8 cellular contexts compared by ENCODE assay signal in the genomic region with DNA sequence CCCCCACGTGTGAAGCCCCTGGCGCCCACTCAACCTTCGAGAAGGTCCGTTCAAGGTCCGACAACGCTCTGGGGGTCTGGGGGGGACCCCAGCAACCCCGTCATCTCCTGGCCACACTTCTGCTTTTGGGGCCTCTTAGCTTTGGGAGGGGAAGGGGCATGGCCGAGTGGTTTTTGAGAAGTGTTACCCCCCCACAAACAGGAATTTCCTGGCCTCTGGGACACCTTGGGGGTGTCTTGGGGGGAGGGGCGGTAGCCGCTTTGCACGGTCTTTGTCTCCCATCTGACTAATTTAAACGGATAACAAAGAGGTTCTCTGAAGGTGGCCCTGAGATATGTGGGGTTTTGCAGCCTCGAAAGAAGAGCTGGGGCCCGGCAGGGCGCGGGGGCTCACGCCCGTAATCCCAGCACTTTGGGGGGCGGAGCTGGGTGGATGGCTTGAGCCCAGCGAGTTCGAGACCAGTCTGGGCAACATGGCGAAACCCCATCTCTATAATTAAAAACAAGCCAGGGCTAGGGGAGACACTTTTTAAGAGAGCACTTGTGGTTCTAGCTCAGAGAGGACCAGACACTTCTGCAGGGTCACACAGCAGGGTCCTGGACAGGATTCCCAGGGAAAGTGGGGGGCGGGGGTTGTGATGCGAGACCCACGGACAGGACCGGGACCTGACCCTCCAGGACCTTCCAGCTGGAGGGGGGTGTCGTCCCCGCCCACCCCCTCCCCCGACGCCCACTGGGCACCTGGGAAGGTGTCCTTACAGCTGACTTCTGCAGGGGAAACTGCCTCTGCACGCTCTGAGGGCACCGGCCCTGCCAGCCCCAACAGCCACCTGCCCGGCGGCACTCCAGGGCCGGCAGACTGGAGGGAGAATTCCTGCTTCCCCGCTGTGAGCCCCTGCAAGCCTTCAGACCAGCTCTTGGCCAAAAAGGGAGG. TPM values are rescaled to one million over a fixed set of nuclear protein-coding genes. Genes with fewer than 3 reads are reported as not detected.
A peak's percentile ranks its signal among the peaks of the same experiment; 100 is the strongest.
DNase-seq lines count a peak whose midpoint lies in the region; ATAC-seq and TF ChIP-seq lines count a peak whose summit lies in the region.

No MANE protein-coding gene starts in this region.

- DNase-seq in epidermal melanocyte (ENCODE audit: insufficient read length, low spot score) (peak; percentile 24), NCI-H510A treated with DMSO at 0.1 percent for 48 hours (lab: John Stamatoyannopoulos, UW) (no peak)
- DNase-seq in naive thymus-derived CD4-positive, alpha-beta T cell = peak in 5 of 9 donors; percentile 37 to 49 (median 41)
- DNase-seq in activated CD4-positive, CD25-positive, alpha-beta regulatory T cell treated with anti-CD3 and anti-CD28 coated beads, Interleukin-2, amount 50 U/mL, for 72 hours = no peak

- POLR2A ChIA-PET in naive thymus-derived CD4-positive, alpha-beta T cell (lab: Charles Lee) = interaction anchor here (0.6 to 18.2 kb wide), 20 partner anchors 10 to 242 kb away, joined by 3 to 495 read pairs (median 6); partner anchors contain the start of genes ABCA7, ARHGAP45, CIRBP and WDR18

- H3K4me1 ChIP-seq in naive thymus-derived CD4-positive, alpha-beta T cell (ENCODE audit: control insufficient read depth in 2 of 2, insufficient read depth in 2 of 2, low read length in 2 of 2) = peaks cover 27% of the 10 kb centered on the region in 2 donors

- ATAC-seq in GM18909 (IDR thresholded peaks at IDR 0.05; ENCODE audit: poor library complexity, unreplicated experiment) (peak; percentile 3), HG03457 (IDR thresholded peaks at IDR 0.05; ENCODE audit: unreplicated experiment) (no peak)
- no peak for ATAC-seq in naive thymus-derived CD4-positive, alpha-beta T cell

- H3K27me3 Mint-ChIP-seq in T-helper 1 cell treated with Interleukin-12 subunit alpha and Interleukin-12 subunit beta and Interleukin-4 antibody, amounts not matched to agents 30 μg/mL and 1 μg/mL, for 36 hours (ENCODE audit: low read depth) = no peaks in the 10 kb centered on the region
- peaks cover 0 to 2% (median 0%) of the 10 kb centered on the region in 5 donors for H3K27me3 Mint-ChIP-seq in naive thymus-derived CD4-positive, alpha-beta T cell

- H3K9me3 ChIP-seq in naive thymus-derived CD4-positive, alpha-beta T cell (ENCODE audit: control insufficient read depth in 2 of 3, low read length in 3 of 3) = no peaks in the 10 kb centered on the region

- H3K9me3 Mint-ChIP-seq in T-helper 1 cell treated with Interleukin-12 subunit alpha and Interleukin-12 subunit beta and Interleukin-4 antibody, amounts not matched to agents 30 μg/mL and 1 μg/mL, for 36 hours = no peaks in the 10 kb centered on the region
- peaks cover 0 to 5% (median 0%) of the 10 kb centered on the region in 11 donors for H3K9me3 Mint-ChIP-seq in naive thymus-derived CD4-positive, alpha-beta T cell

- peak overlapping the region; percentile 48 for H3K27ac ChIP-seq in 22Rv1
- peak overlapping the region; percentile 85 for H3K27ac ChIP-seq in naive thymus-derived CD4-positive, alpha-beta T cell (ENCODE audit: low read depth, low read length)

- H3K4me3 ChIP-seq in naive thymus-derived CD4-positive, alpha-beta T cell (ENCODE audit: low read length) = peak overlapping the region; percentile 99

- H3K36me3 Mint-ChIP-seq in T-helper 1 cell treated with Interleukin-12 subunit alpha and Interleukin-12 subunit beta and Interleukin-4 antibody, amounts not matched to agents 30 μg/mL and 1 μg/mL, for 36 hours (ENCODE audit: low read depth) = peaks cover 20% of the 10 kb centered on the region
- peaks cover 0 to 13% (median 5%) of the 10 kb centered on the region in 5 donors for H3K36me3 Mint-ChIP-seq in naive thymus-derived CD4-positive, alpha-beta T cell

- peaks cover 20% of the 10 kb centered on the region for H3K4me1 Mint-ChIP-seq in T-helper 1 cell treated with Interleukin-12 subunit alpha and Interleukin-12 subunit beta and Interleukin-4 antibody, amounts not matched to agents 30 μg/mL and 1 μg/mL, for 36 hours (ENCODE audit: low read depth)
- peaks cover 3 to 39% (median 24%) of the 10 kb centered on the region in 7 donors for H3K4me1 Mint-ChIP-seq in naive thymus-derived CD4-positive, alpha-beta T cell

- H3K4me3 Mint-ChIP-seq in T-helper 1 cell treated with Interleukin-12 subunit alpha and Interleukin-12 subunit beta and Interleukin-4 antibody, amounts not matched to agents 30 μg/mL and 1 μg/mL, for 36 hours = peak overlapping the region; percentile 95
- H3K4me3 Mint-ChIP-seq in naive thymus-derived CD4-positive, alpha-beta T cell = peak overlapping the region; percentile 93 to 99 (median 97)

- H3K27ac Mint-ChIP-seq in T-helper 1 cell treated with Interleukin-12 subunit alpha and Interleukin-12 subunit beta and Interleukin-4 antibody, amounts not matched to agents 30 μg/mL and 1 μg/mL, for 36 hours = peak overlapping the region; percentile 87
- peak overlapping the region; percentile 88 to 98 (median 94) for H3K27ac Mint-ChIP-seq in naive thymus-derived CD4-positive, alpha-beta T cell

- intact Hi-C loops in naive thymus-derived CD4-positive, alpha-beta T cell (cut with micrococcal nuclease) = loop anchor here (5.0 to 10.0 kb wide), 2 partner anchors 40 to 378 kb away; partner anchors contain the start of genes ARHGAP45 (in 1 of the 2), DAZAP1 (in 1 of the 2) and GAMT (in 1 of the 2)

- H3K36me3 ChIP-seq in naive thymus-derived CD4-positive, alpha-beta T cell (ENCODE audit: control insufficient read depth in 2 of 3, insufficient read depth in 3 of 3, low read length in 3 of 3) = peaks cover 4 to 23% (median 9%) of the 10 kb centered on the region in 3 experiments

- CTCF ChIA-PET in naive thymus-derived CD4-positive, alpha-beta T cell (lab: Charles Lee) = interaction anchor here (2.4 kb wide), 1 partner anchor 13 kb away, joined by 13 read pairs; the partner anchor contains the start of gene ABCA7

- TF ChIP-seq CTCF in 22Rv1 (IDR thresholded peaks at IDR 0.05) = no peak

- no peaks in the 10 kb centered on the region for H3K27me3 ChIP-seq in naive thymus-derived CD4-positive, alpha-beta T cell (ENCODE audit: control insufficient read depth in 2 of 2, insufficient read depth in 2 of 2, low read length in 2 of 2)

RNA-seq across cellular contexts. Expression of gene CNN2, which starts 0.9 kb away (rescaled TPM):
- total RNA-seq in naive thymus-derived CD4-positive, alpha-beta T cell = 100 to 1,000 TPM; 234 to 440 (median 240) TPM
- 100 to 1,000 TPM; 401 to 704 TPM for polyA plus RNA-seq in naive thymus-derived CD4-positive, alpha-beta T cell

RNA-seq across cellular contexts. Expression of gene RNU6-2, which starts 6.0 kb away (rescaled TPM):
- total RNA-seq in naive thymus-derived CD4-positive, alpha-beta T cell = not detected
- polyA plus RNA-seq in naive thymus-derived CD4-positive, alpha-beta T cell = not detected

RNA-seq across cellular contexts. Expression of gene TMEM259, which starts 6.4 kb away (rescaled TPM):
- total RNA-seq in naive thymus-derived CD4-positive, alpha-beta T cell = 100 to 1,000 TPM; 189 to 347 (median 311) TPM
- polyA plus RNA-seq in naive thymus-derived CD4-positive, alpha-beta T cell = 10 to 100 TPM; 40.7 to 86.1 TPM

RNA-seq across cellular contexts. Expression of gene ABCA7, which starts 12.6 kb away (rescaled TPM):
- 100 to 1,000 TPM in 4 of 5 experiments, 10 to 100 TPM in 1; 57.8 to 323 (median 155) TPM for total RNA-seq in naive thymus-derived CD4-positive, alpha-beta T cell
- 10 to 100 TPM in 1 of 2 donors, 1 to 10 TPM in 1; 6.6 to 25.5 TPM for polyA plus RNA-seq in naive thymus-derived CD4-positive, alpha-beta T cell

RNA-seq across cellular contexts. Expression of gene GRIN3B, which starts 27.1 kb away (rescaled TPM):
- total RNA-seq in naive thymus-derived CD4-positive, alpha-beta T cell = under 1 TPM in 3 of 5 experiments, not detected in 2; 0.10 to 0.56 (median 0.19) TPM
- polyA plus RNA-seq in naive thymus-derived CD4-positive, alpha-beta T cell = not detected

Comparison
In these comparisons a context has a peak if more than half of its experiments do, and no peak if none do; other contexts are left out.
1. DNase-seq: peak in epidermal melanocyte (single experiment) and naive thymus-derived CD4-positive, alpha-beta T cell (5 of 9); none in activated CD4-positive, CD25-positive, alpha-beta regulatory T cell treated with anti-CD3 and anti-CD28 coated beads, Interleukin-2, amount 50 U/mL, for 72 hours (single experiment) and NCI-H510A treated with DMSO at 0.1 percent for 48 hours (single experiment).